1 cellular context compared by ENCODE assay signal in genomic region chr17:14359251-14359939, GRCh38.
TF ChIP-seq lines count a peak whose summit lies in the region.

No MANE protein-coding gene starts in this region.

TF ChIP-seq in SK-N-SH treated with all-trans-retinoic acid at 6 μM for 48 hours, 23 proteins besides CTCF, POLR2A, EP300 and RAD21 (continued from another document):
- TF ChIP-seq TSHZ2 (CRISPR knock-in tag; IDR thresholded peaks at IDR 0.05) (no peak), OSR1 (CRISPR knock-in tag; IDR thresholded peaks at IDR 0.05) (no peak)
